Comparison of ENCODE assay signal across 17 cellular contexts in the genomic region with DNA sequence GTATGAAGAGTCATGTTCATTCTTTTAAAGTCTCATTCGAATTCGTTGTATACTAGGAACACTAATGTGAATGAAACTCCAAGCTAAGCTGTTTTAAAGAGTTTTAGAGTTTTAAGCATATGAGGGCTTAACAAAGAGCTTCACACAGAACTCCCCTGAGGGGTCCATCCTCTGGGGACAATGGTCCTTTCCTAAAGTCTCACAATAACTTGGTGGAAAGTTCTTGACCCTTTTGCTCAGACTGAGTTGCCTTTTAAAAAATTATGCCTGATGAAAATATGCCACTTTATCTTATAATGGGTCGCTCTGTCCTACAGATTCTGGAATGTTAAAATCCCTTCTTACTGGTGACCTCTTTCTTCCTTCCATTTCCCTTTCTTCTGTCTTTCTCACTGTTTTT.
DNase-seq lines count a peak whose midpoint lies in the region; TF ChIP-seq lines count a peak whose summit lies in the region.
"Had no signal": no experiment of that assay in that cellular context is flagged by ENCODE, and none has a peak within 500 bp of the region (broad histone marks: within the 10 kb centered on the region; RNA-seq: fewer than 3 reads in every experiment).

No MANE protein-coding gene starts in this region.

- DNase-seq in endodermal cell (no peak), neural crest cell (ENCODE audit: low read depth, low spot score) (no peak), tibial nerve (ENCODE audit: low spot score in 2 of 2) (no peak), AG20443 (ENCODE audit: low spot score) (no peak), SIG-M5 treated with dmso at 0.1 percent for 504 hours (lab: John Stamatoyannopoulos, UW; ENCODE audit: unreplicated experiment) (no peak)
- DNase-seq in stimulated activated CD4-positive, alpha-beta T cell treated with anti-CD3 and anti-CD28 coated beads, Interleukin-15, amount 100 ng/mL, for 24 hours: no peak
- DNase-seq: COR-L47, DMS153, EL, H9, NCI-H1105, NCI-H1930, NCI-H2171, SIG-M5 had no signal

- no peak for TF ChIP-seq POLR2A in tibial nerve (IDR thresholded peaks at IDR 0.05)

- H3K9me3 ChIP-seq in endodermal cell (ENCODE audit: control insufficient read depth, low read length) (no peaks in the 10 kb centered on the region), tibial nerve (no peaks in the 10 kb centered on the region)

- peaks cover 31% of the 10 kb centered on the region for H3K4me1 Mint-ChIP-seq in endodermal cell
- H3K4me1 Mint-ChIP-seq in neural crest cell: peaks cover 37% of the 10 kb centered on the region

- H3K36me3 Mint-ChIP-seq in endodermal cell (ENCODE audit: low read depth) (no peaks in the 10 kb centered on the region), neural crest cell (ENCODE audit: low read depth) (peaks cover 4% of the 10 kb centered on the region)

- H3K4me3 Mint-ChIP-seq in endodermal cell (no peak overlapping the region), neural crest cell (peak overlapping the region; percentile 29)
- H3K4me3 Mint-ChIP-seq: H9 had no signal

- H3K27ac ChIP-seq in angular gyrus (ENCODE audit: low read depth, low read length) (peak overlapping the region; percentile 96), endodermal cell (ENCODE audit: low read depth, low read length) (peak overlapping the region; percentile 81), tibial nerve (peak overlapping the region; percentile 65 to 95 (median 82))
- H3K27ac ChIP-seq: C4-2B, KMS-11 had no signal

- H3K9me3 Mint-ChIP-seq in endodermal cell (no peaks in the 10 kb centered on the region), neural crest cell (peaks cover 2% of the 10 kb centered on the region)
- H3K9me3 Mint-ChIP-seq: H9 had no signal

- H3K4me3 ChIP-seq in endodermal cell (ENCODE audit: low read length): no peak overlapping the region
- no peak overlapping the region for H3K4me3 ChIP-seq in tibial nerve

- peaks cover 2% of the 10 kb centered on the region for H3K27me3 Mint-ChIP-seq in endodermal cell (ENCODE audit: insufficient read depth)
- peaks cover under 1% of the 10 kb centered on the region for H3K27me3 Mint-ChIP-seq in neural crest cell (ENCODE audit: low read depth)

- H3K9ac ChIP-seq in endodermal cell (ENCODE audit: extremely low read depth, low read length, poor library complexity, severe bottlenecking): no peak overlapping the region
- H3K9ac ChIP-seq: KMS-11 had no signal

- WGBS in endodermal cell (ENCODE audit: insufficient coverage in 1 of 2, insufficient read length in 1 of 2), 2 experiments: 69 to 93% methylated on average over 3 of the region's 3 CpGs
- WGBS in tibial nerve, 2 donors: 40 to 51% methylated on average over 3 of the region's 3 CpGs

- H3K27me3 ChIP-seq in endodermal cell (ENCODE audit: control insufficient read depth, insufficient read depth, low read length, poor library complexity, severe bottlenecking): peaks cover 23% of the 10 kb centered on the region
- H3K27me3 ChIP-seq in tibial nerve: no peaks in the 10 kb centered on the region

- H3K36me3 ChIP-seq in endodermal cell (ENCODE audit: control insufficient read depth, insufficient read depth, low read length) (no peaks in the 10 kb centered on the region), tibial nerve (peaks cover 0 to 11% (median 0%) of the 10 kb centered on the region in 3 donors)

- no peak for TF ChIP-seq CTCF in endodermal cell (conservative IDR thresholded peaks at IDR 0.05)
- no peak for TF ChIP-seq CTCF in neural crest cell (conservative IDR thresholded peaks at IDR 0.05)
- TF ChIP-seq CTCF in tibial nerve (IDR thresholded peaks at IDR 0.05): no peak

- H3K4me1 ChIP-seq in endodermal cell (ENCODE audit: control insufficient read depth, insufficient read depth, low read length) (peaks cover 8% of the 10 kb centered on the region), tibial nerve (peaks cover 0 to 70% (median 36%) of the 10 kb centered on the region in 4 donors)

- H3K27ac Mint-ChIP-seq in endodermal cell: no peak overlapping the region
- peak overlapping the region; percentile 87 for H3K27ac Mint-ChIP-seq in neural crest cell (ENCODE audit: unreplicated experiment)

- no peak for TF ChIP-seq EP300 in tibial nerve (IDR thresholded peaks at IDR 0.05)
